Comparison of ENCODE assay signal across 15 cellular contexts in genomic region chr7:6359742-6360141, GRCh38.
"Had no signal": no experiment of that assay in that cellular context is flagged by ENCODE, and none has a peak within 500 bp of the region (broad histone marks: within the 10 kb centered on the region; RNA-seq: fewer than 3 reads in every experiment).

No MANE protein-coding gene starts in this region.

- DNase-seq: activated B cell treated with CpG ODN at 0.5 μM for 24 hours; activated naive CD4-positive, alpha-beta T cell treated with Interleukin-2 at 50 U/mL for 16 hours; activated T-cell treated with anti-CD3 and anti-CD28 coated beads, Interleukin-2, amount 50 U/mL, for 1 hour; body of pancreas; effector memory CD8-positive, alpha-beta T cell; esophagus squamous epithelium; immature natural killer cell; kidney glomerular epithelial cell; psoas muscle; right cardiac atrium; stimulated activated CD4-positive, alpha-beta T cell treated with anti-CD3 and anti-CD28 coated beads, Interleukin-2, amount 100 ng/mL, for 24 hours; stimulated activated naive CD4-positive, alpha-beta T cell treated with Interleukin-2 at 50 U/mL for 16 hours; tibial artery; uterus had no signal

- ATAC-seq: activated CD8-positive, alpha-beta T cell treated with anti-CD3 and anti-CD28 coated beads for 36 hours; body of pancreas; effector memory CD8-positive, alpha-beta T cell; psoas muscle; right cardiac atrium had no signal
